In the genomic region with DNA sequence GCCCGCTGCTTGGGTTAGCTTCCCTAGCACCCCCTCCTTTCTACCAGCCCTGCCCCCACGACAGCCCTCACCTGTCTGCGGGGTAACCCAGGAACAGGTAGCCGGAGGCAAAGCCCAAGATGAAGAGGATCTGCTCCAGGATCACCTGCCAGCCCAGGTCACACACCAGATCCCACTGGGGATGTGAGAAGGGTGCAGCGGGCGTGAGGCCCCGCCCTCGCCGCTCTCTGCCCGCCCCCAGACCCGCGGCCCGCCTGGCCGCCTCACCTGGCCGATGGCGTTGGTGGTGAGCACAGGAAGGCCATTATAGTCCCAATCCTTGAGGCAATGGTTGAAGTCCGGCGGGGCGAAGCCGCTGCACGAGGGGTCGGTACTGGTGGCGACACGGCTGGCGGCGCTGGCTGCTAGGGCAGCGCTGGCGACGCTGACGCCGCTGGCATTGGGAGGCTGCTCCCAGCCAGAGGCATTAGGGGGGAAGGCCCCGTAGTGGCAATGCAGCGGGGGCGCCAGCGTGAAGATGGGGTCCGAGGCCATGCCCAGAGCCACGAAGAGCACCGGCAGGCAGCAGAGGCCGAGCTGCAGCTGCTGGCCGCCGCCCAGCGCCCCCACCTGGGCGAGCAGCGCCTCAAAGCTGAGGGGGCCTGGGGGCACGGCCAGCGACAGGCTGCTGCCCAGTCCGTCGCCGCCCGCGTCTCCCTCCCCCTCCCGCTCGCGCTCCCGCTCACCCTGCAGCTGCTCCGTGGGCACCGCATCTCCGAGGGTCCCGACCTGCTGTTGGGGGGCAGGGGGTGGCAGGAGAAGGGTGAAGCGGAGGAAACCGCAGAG, we compare ENCODE assay signal across 8 cellular contexts. TPM values are rescaled to one million over a fixed set of nuclear protein-coding genes. Genes with fewer than 3 reads are reported as not detected.
DNase-seq lines count a peak whose midpoint lies in the region; ATAC-seq, FAIRE-seq and TF ChIP-seq lines count a peak whose summit lies in the region.

No MANE protein-coding gene starts in this region.

- no peak for TF ChIP-seq POLR2A in esophagus squamous epithelium (IDR thresholded peaks at IDR 0.05)

- H3K4me3 Mint-ChIP-seq in naive thymus-derived CD4-positive, alpha-beta T cell, result peak overlapping the region; percentile 70 to 92 (median 86)

- H3K27ac Mint-ChIP-seq in naive thymus-derived CD4-positive, alpha-beta T cell, result peak overlapping the region in 4 of 9 donors; percentile 5 to 93 (median 55)

- H3K4me3 ChIP-seq in SJCRH30, result peak overlapping the region; percentile 58
- H3K4me3 ChIP-seq in esophagus squamous epithelium, result peak overlapping the region; percentile 35 to 73 (median 60)
- H3K4me3 ChIP-seq in naive thymus-derived CD4-positive, alpha-beta T cell (ENCODE audit: low read length), result peak overlapping the region; percentile 54

- no peak for FAIRE-seq in D721Med (lab: Jason Lieb, UNC)
- FAIRE-seq in HTR-8/SVneo (lab: Jason Lieb, UNC), result no peak

- ATAC-seq in naive thymus-derived CD4-positive, alpha-beta T cell, result no peak
- ATAC-seq in HG03520 (IDR thresholded peaks at IDR 0.05; ENCODE audit: unreplicated experiment), result no peak

- H3K9me3 ChIP-seq in SJCRH30 (replicated peaks) (no peaks in the 10 kb centered on the region), esophagus squamous epithelium (no peaks in the 10 kb centered on the region)
- H3K9me3 ChIP-seq in naive thymus-derived CD4-positive, alpha-beta T cell (ENCODE audit: control insufficient read depth in 2 of 3, low read length in 3 of 3), result no peaks in the 10 kb centered on the region

- peaks cover 0 to 1% (median 0%) of the 10 kb centered on the region in 11 donors for H3K9me3 Mint-ChIP-seq in naive thymus-derived CD4-positive, alpha-beta T cell

- peaks cover 0 to 53% (median 33%) of the 10 kb centered on the region in 5 donors for H3K27me3 Mint-ChIP-seq in naive thymus-derived CD4-positive, alpha-beta T cell

- H3K27ac ChIP-seq in SJCRH30, result no peak overlapping the region
- H3K27ac ChIP-seq in esophagus squamous epithelium, result peak overlapping the region in 3 of 4 donors; percentile 39 to 70 (median 56)
- peak overlapping the region; percentile 58 for H3K27ac ChIP-seq in naive thymus-derived CD4-positive, alpha-beta T cell (ENCODE audit: low read depth, low read length)

- TF ChIP-seq CTCF in D721Med (IDR thresholded peaks at IDR 0.05; ENCODE audit: insufficient read depth, missing control alignments), result no peak
- no peak for TF ChIP-seq CTCF in esophagus squamous epithelium (IDR thresholded peaks at IDR 0.05)

- H3K36me3 Mint-ChIP-seq in naive thymus-derived CD4-positive, alpha-beta T cell, result peaks cover 0 to 4% (median 0%) of the 10 kb centered on the region in 5 donors

- POLR2A ChIA-PET in naive thymus-derived CD4-positive, alpha-beta T cell (lab: Charles Lee), result interaction anchor here (2.2 to 3.3 kb wide), 2 partner anchors 31 to 50 kb away, joined by 10 to 26 read pairs; partner anchors contain the start of genes PABPN1 and PPP1R3E

- intact Hi-C loops in esophagus squamous epithelium (cut with DNase I), result no loop called here
- intact Hi-C loops in naive thymus-derived CD4-positive, alpha-beta T cell (cut with micrococcal nuclease), result loop anchor here in 1 of 2 donors (1.0 kb wide), 4 partner anchors 24 to 117 kb away; partner anchors contain the start of genes NGDN, PABPN1 and PPP1R3E

- 42 to 44% methylated on average over 4 to 6 of the region's 61 CpGs for WGBS in esophagus squamous epithelium, 2 donors

- DNase-seq in D721Med (ENCODE audit: insufficient read length, low spot score) (peak; percentile 55), SJCRH30 (peak in 1 of 2 experiments; percentile 29), esophagus squamous epithelium (lab: John Stamatoyannopoulos, UW) (no peak), T-helper 9 cell (no peak), HTR-8/SVneo (ENCODE audit: insufficient read length, low spot score) (no peak), HuH-7 (ENCODE audit: low spot score) (no peak)
- peak in 3 of 9 donors; percentile 2 to 14 (median 6) for DNase-seq in naive thymus-derived CD4-positive, alpha-beta T cell

- 0 out of 2 replicates have a peak, but pooled peaks cover 3% of the 10 kb centered on the region for H3K4me1 ChIP-seq in SJCRH30
- H3K4me1 ChIP-seq in esophagus squamous epithelium, result peaks cover 9 to 21% (median 15%) of the 10 kb centered on the region in 3 donors
- no peaks in the 10 kb centered on the region for H3K4me1 ChIP-seq in naive thymus-derived CD4-positive, alpha-beta T cell (ENCODE audit: control insufficient read depth in 2 of 2, insufficient read depth in 2 of 2, low read length in 2 of 2)

- no peaks in the 10 kb centered on the region for H3K27me3 ChIP-seq in SJCRH30
- peaks cover 0 to 36% (median 0%) of the 10 kb centered on the region in 4 donors for H3K27me3 ChIP-seq in esophagus squamous epithelium
- no peaks in the 10 kb centered on the region for H3K27me3 ChIP-seq in naive thymus-derived CD4-positive, alpha-beta T cell (ENCODE audit: control insufficient read depth in 2 of 2, insufficient read depth in 2 of 2, low read length in 2 of 2)

- H3K36me3 ChIP-seq in SJCRH30 (no peaks in the 10 kb centered on the region; the same call in 1 of the 2 replicates), esophagus squamous epithelium (peaks cover 0 to 10% (median 0%) of the 10 kb centered on the region in 3 donors)
- H3K36me3 ChIP-seq in naive thymus-derived CD4-positive, alpha-beta T cell (ENCODE audit: control insufficient read depth in 2 of 3, insufficient read depth in 3 of 3, low read length in 3 of 3), result peaks cover 0 to 4% (median 0%) of the 10 kb centered on the region in 3 experiments

- H3K4me1 Mint-ChIP-seq in naive thymus-derived CD4-positive, alpha-beta T cell, result peaks cover 10 to 25% (median 18%) of the 10 kb centered on the region in 7 donors

- CTCF ChIA-PET in naive thymus-derived CD4-positive, alpha-beta T cell (lab: Charles Lee), result interaction anchor here (0.8 kb wide), 1 partner anchor 31 kb away, joined by 3 read pairs; the partner anchor contains the start of gene PABPN1

RNA-seq across cellular contexts. Expression of gene SLC22A17, which starts 0.8 kb away (rescaled TPM):
- 2.7 and 2.8 TPM in 2 replicates for total RNA-seq in SJCRH30 (2014; rRNA removed; shearing (Covaris generic))
- 1 to 10 TPM in 3 of 4 donors, under 1 TPM in 1; 0.88 to 9.2 (median 3.3) TPM for total RNA-seq in esophagus squamous epithelium
- 10 to 100 TPM in 3 of 5 experiments, 1 to 10 TPM in 2; 1.9 to 30.0 (median 22.6) TPM for total RNA-seq in naive thymus-derived CD4-positive, alpha-beta T cell
- polyA plus RNA-seq in naive thymus-derived CD4-positive, alpha-beta T cell, result 10 to 100 TPM in 1 of 2 donors, 1 to 10 TPM in 1; 9.7 to 10.8 TPM

RNA-seq across cellular contexts. Expression of gene EFS, which starts 13.1 kb away (rescaled TPM):
- 22.5 and 26.4 TPM in 2 replicates for total RNA-seq in SJCRH30 (2014; rRNA removed; shearing (Covaris generic))
- 10 to 100 TPM; 17.8 to 34.4 (median 20.9) TPM for total RNA-seq in esophagus squamous epithelium
- not detected for total RNA-seq in naive thymus-derived CD4-positive, alpha-beta T cell
- not detected for polyA plus RNA-seq in naive thymus-derived CD4-positive, alpha-beta T cell

RNA-seq across cellular contexts. Expression of gene IL25, which starts 20.7 kb away (rescaled TPM):
- not detected in 2 replicates for total RNA-seq in SJCRH30 (2014; rRNA removed; shearing (Covaris generic))
- total RNA-seq in esophagus squamous epithelium, result not detected
- not detected for total RNA-seq in naive thymus-derived CD4-positive, alpha-beta T cell
- polyA plus RNA-seq in naive thymus-derived CD4-positive, alpha-beta T cell, result not detected

RNA-seq across cellular contexts. Expression of gene CMTM5, which starts 25.0 kb away (rescaled TPM):
- total RNA-seq in SJCRH30 (2014; rRNA removed; shearing (Covaris generic)), result 0.32 and 0.46 TPM in 2 replicates
- total RNA-seq in esophagus squamous epithelium, result not detected
- not detected for total RNA-seq in naive thymus-derived CD4-positive, alpha-beta T cell
- not detected for polyA plus RNA-seq in naive thymus-derived CD4-positive, alpha-beta T cell

RNA-seq across cellular contexts. Expression of gene PABPN1, which starts 30.6 kb away (rescaled TPM):
- 129 and 141 TPM in 2 replicates for total RNA-seq in SJCRH30 (2014; rRNA removed; shearing (Covaris generic))
- total RNA-seq in esophagus squamous epithelium, result 10 to 100 TPM; 28.2 to 63.8 (median 51.3) TPM
- 100 to 1,000 TPM; 176 to 213 (median 196) TPM for total RNA-seq in naive thymus-derived CD4-positive, alpha-beta T cell
- polyA plus RNA-seq in naive thymus-derived CD4-positive, alpha-beta T cell, result 10 to 100 TPM; 57.5 to 94.5 TPM

Comparison
In these comparisons a context has a peak if more than half of its experiments do, and no peak if none do; other contexts are left out.
1. RNA of gene EFS, which starts 13.1 kb away (total RNA-seq): 22.5 to 26.4 TPM in SJCRH30 and 17.8 to 34.4 TPM in esophagus squamous epithelium; not detected in naive thymus-derived CD4-positive, alpha-beta T cell; every median in the first group is over 10 times any median in the second.
2. Peak in every context shown above with its lines, with median percentiles within 50 percentile points of each other: H3K4me3 ChIP-seq.